ENCODE assay signal across 19 cellular contexts in genomic region chr10:1746796-1747195, GRCh38. TPM values are rescaled to one million over a fixed set of nuclear protein-coding genes. Genes with fewer than 3 reads are reported as not detected.
DNase-seq lines count a peak whose midpoint lies in the region; ATAC-seq, FAIRE-seq and TF ChIP-seq lines count a peak whose summit lies in the region.
"Had no signal": no experiment of that assay in that cellular context is flagged by ENCODE, and none has a peak within 500 bp of the region (broad histone marks: within the 10 kb centered on the region; RNA-seq: fewer than 3 reads in every experiment).

No MANE protein-coding gene starts in this region.

- CTCF ChIA-PET in A549 (lab: Yijun Ruan, JAX) = interaction anchor here (1.5 kb wide), 1 partner anchor 13 kb away, joined by 3 read pairs; no protein-coding TSS in a partner anchor

- ATAC-seq in A549 (no peak), lower lobe of right lung (no peak)
- ATAC-seq: CD8-positive, alpha-beta T cell had no signal

- intact Hi-C loops in lower lobe of right lung (cut with DNase I) = no loop called here

- DNase-seq in A549 (ENCODE audit: low read depth in 1 of 2, low spot score in 1 of 2) = no peak
- DNase-seq in HTR-8/SVneo (ENCODE audit: insufficient read length, low spot score) = no peak
- DNase-seq in bronchial epithelial cell (ENCODE audit: low read depth) = no peak
- DNase-seq in fibroblast of mammary gland (ENCODE audit: low read depth) = peak; percentile 0
- DNase-seq in activated naive CD4-positive, alpha-beta T cell treated with Interleukin-2 at 50 U/mL for 16 hours = no peak
- no peak for DNase-seq in GM19239 (ENCODE audit: insufficient read length, low spot score)
- DNase-seq in lower lobe of right lung = no peak
- DNase-seq in NCI-H1930 (lab: John Stamatoyannopoulos, UW) = no peak
- DNase-seq: 8988T; Calu3; CD8-positive, alpha-beta T cell; DMS79 treated with DMSO at 0.1 percent for 48 hours; GF-D8; GOT3; HCEC 1CT; KG1 had no signal

- H3K27me3 ChIP-seq in bronchial epithelial cell (ENCODE audit: control insufficient read depth, insufficient read depth, low read length) (no peaks in the 10 kb centered on the region), lower lobe of right lung (ENCODE audit: low read depth) (peaks cover 10% of the 10 kb centered on the region)
- H3K27me3 ChIP-seq: BLaER1 treated with 17β-estradiol and CSF1 and Interleukin-3, amounts not matched to agents 10 nM and 100 nM had no signal

- WGBS in A549 (ENCODE audit: missing lambda C conversion rate) = 79% methylated on average over 25 of the region's 25 CpGs

- no peak for TF ChIP-seq EP300 in A549 (IDR thresholded peaks at IDR 0.05)

- TF ChIP-seq POLR2A in A549 (IDR thresholded peaks at IDR 0.05; ENCODE audit: low read length) = no peak

- no peaks in the 10 kb centered on the region for H3K4me1 ChIP-seq in A549
- H3K4me1 ChIP-seq in lower lobe of right lung = no peaks in the 10 kb centered on the region

- TF ChIP-seq CTCF in A549 (IDR thresholded peaks at IDR 0.05) (no peak), bronchial epithelial cell (IDR thresholded peaks at IDR 0.05; ENCODE audit: insufficient read depth, low read length, severe bottlenecking) (no peak), fibroblast of mammary gland (conservative IDR thresholded peaks at IDR 0.05; ENCODE audit: control insufficient read depth, insufficient read depth, low read depth, low read length) (no peak), lower lobe of right lung (IDR thresholded peaks at IDR 0.05) (no peak)

- TF ChIP-seq RAD21 in A549 (conservative IDR thresholded peaks at IDR 0.05 in 1 of 2, IDR thresholded peaks at IDR 0.05 in 1 of 2) = no peak

- no peak overlapping the region for H3K4me2 ChIP-seq in A549

- FAIRE-seq in A549 (lab: Jason Lieb, UNC) (no peak), HTR-8/SVneo (lab: Jason Lieb, UNC) (peak; percentile 62), bronchial epithelial cell (lab: Jason Lieb, UNC) (peak; percentile 98), GM19239 (lab: Jason Lieb, UNC) (no peak)

- H3K27ac ChIP-seq in A549 = no peak overlapping the region
- no peak overlapping the region for H3K27ac ChIP-seq in lower lobe of right lung
- H3K27ac ChIP-seq: BLaER1 treated with 17β-estradiol and CSF1 and Interleukin-3, amounts not matched to agents 10 nM and 100 nM had no signal

- H3K36me3 ChIP-seq in bronchial epithelial cell (ENCODE audit: control insufficient read depth, insufficient read depth, low read length) = no peaks in the 10 kb centered on the region
- no peaks in the 10 kb centered on the region for H3K36me3 ChIP-seq in lower lobe of right lung

- H3K4me3 ChIP-seq in A549 (no peak overlapping the region), bronchial epithelial cell (ENCODE audit: low read depth, low read length) (no peak overlapping the region), fibroblast of mammary gland (ENCODE audit: control insufficient read depth, low read depth, low read length) (no peak overlapping the region), lower lobe of right lung (no peak overlapping the region)
- H3K4me3 ChIP-seq: BLaER1 treated with 17β-estradiol and CSF1 and Interleukin-3, amounts not matched to agents 10 nM and 100 nM had no signal

- H3K9me3 ChIP-seq in A549 (0 out of 3 replicates have a peak, but pooled peaks cover 4% of the 10 kb centered on the region), lower lobe of right lung (peaks cover 17% of the 10 kb centered on the region)

- POLR2A ChIA-PET in A549 (lab: Yijun Ruan, JAX) = no interaction called here

TF ChIP-seq in A549, 52 proteins besides CTCF, POLR2A, EP300 and RAD21:
- TF ChIP-seq USF2 (IDR thresholded peaks at IDR 0.05) (peak; percentile 67), NFE2L2 (conservative IDR thresholded peaks at IDR 0.05; ENCODE audit: low read length) (no peak)

RNA-seq across cellular contexts. Expression of gene ADARB2, which starts 9.5 kb away (rescaled TPM):
- not detected in 2 replicates for polyA plus RNA-seq in A549 (2011; rRNA removed)
- not detected in 2 replicates for polyA plus RNA-seq in A549 (2012; cell fraction: cytosol; rRNA removed)
- not detected in 2 replicates for polyA plus RNA-seq in A549 (2012; cell fraction: nucleus; rRNA removed)
- not detected in 3 replicates for polyA plus RNA-seq in A549 (2017; fragmentation: RNase III; extraction: RNeasy Plus Mini Kit Qiagen cat#74134 plus additional on column Dnase treatment)
- not detected in 2 replicates for polyA minus RNA-seq in A549 (2011; rRNA and poly(A)+ RNA removed)
- total RNA-seq in bronchial epithelial cell = 0.13 TPM in 1 of 2 replicates, not detected in the other
- 0.80 TPM for total RNA-seq in lower lobe of right lung
- total RNA-seq: Calu3, HT-29 had no signal
- polyA plus RNA-seq: IgD-negative memory B cell had no signal
